18 cellular contexts compared by ENCODE assay signal in genomic region chr13:77532983-77533382, GRCh38. TPM values are rescaled to one million over a fixed set of nuclear protein-coding genes. Genes with fewer than 3 reads are reported as not detected.
A peak's percentile ranks its signal among the peaks of the same experiment; 100 is the strongest.
DNase-seq lines count a peak whose midpoint lies in the region; ATAC-seq and TF ChIP-seq lines count a peak whose summit lies in the region.
"Had no signal": no experiment of that assay in that cellular context is flagged by ENCODE, and none has a peak within 500 bp of the region (broad histone marks: within the 10 kb centered on the region; RNA-seq: fewer than 3 reads in every experiment).

No MANE protein-coding gene starts in this region.

- CTCF ChIA-PET in T-cell (lab: Charles Lee) = interaction anchor here (0.6 to 1.1 kb wide), 2 partner anchors 9 to 1063 kb away, joined by 3 to 7 read pairs; no protein-coding TSS in a partner anchor

- no peaks in the 10 kb centered on the region for H3K36me3 Mint-ChIP-seq in T-cell
- peaks cover 3% of the 10 kb centered on the region for H3K36me3 Mint-ChIP-seq in T-helper 17 cell (ENCODE audit: low read depth)
- H3K36me3 Mint-ChIP-seq: CD4-positive, CD25-positive, alpha-beta regulatory T cell had no signal

- TF ChIP-seq POLR2A in thyroid gland (IDR thresholded peaks at IDR 0.05) = no peak

- H3K4me3 ChIP-seq in left lung (no peak overlapping the region), thyroid gland (replicated peaks in 1 of 3) (no peak overlapping the region)
- H3K4me3 ChIP-seq: BLaER1 treated with 17β-estradiol and CSF1 and Interleukin-3, amounts not matched to agents 10 nM and 100 nM; HAP-1 had no signal

- TF ChIP-seq CTCF in left lung (IDR thresholded peaks at IDR 0.05) = no peak
- no peak for TF ChIP-seq CTCF in thyroid gland (IDR thresholded peaks at IDR 0.05)

- H3K27me3 ChIP-seq in left lung (no peaks in the 10 kb centered on the region), thyroid gland (no peaks in the 10 kb centered on the region)
- H3K27me3 ChIP-seq: BLaER1 treated with 17β-estradiol and CSF1 and Interleukin-3, amounts not matched to agents 10 nM and 100 nM had no signal

- H3K27me3 Mint-ChIP-seq in T-cell (no peaks in the 10 kb centered on the region), T-helper 17 cell (peaks cover 27% of the 10 kb centered on the region)

- peak overlapping the region; percentile 92 for H3K27ac ChIP-seq in KOPT-K1 (ENCODE audit: low read depth, low read length, poor library complexity, severe bottlenecking)
- H3K27ac ChIP-seq in epithelial cell of prostate = peak overlapping the region; percentile 90
- H3K27ac ChIP-seq in left lung = peak overlapping the region; percentile 63 to 64
- peak overlapping the region; percentile 26 to 68 (median 62) for H3K27ac ChIP-seq in thyroid gland
- H3K27ac ChIP-seq: BLaER1 treated with 17β-estradiol and CSF1 and Interleukin-3, amounts not matched to agents 10 nM and 100 nM had no signal

- H3K36me3 ChIP-seq in KOPT-K1 (ENCODE audit: insufficient read depth, low read length) (no peaks in the 10 kb centered on the region), left lung (no peaks in the 10 kb centered on the region), thyroid gland (no peaks in the 10 kb centered on the region)
- H3K36me3 ChIP-seq: BLaER1 treated with 17β-estradiol and CSF1 and Interleukin-3, amounts not matched to agents 10 nM and 100 nM; HAP-1 had no signal

- intact Hi-C loops in left lung (cut with DNase I) = no loop called here
- intact Hi-C loops in thyroid gland (cut with DNase I) = no loop called here

- ATAC-seq in left lung (peak; percentile 72), T-cell (replicated peaks in 1 of 4) (no peak), T-helper 17 cell (no peak)

- H3K9me3 ChIP-seq in KOPT-K1 (ENCODE audit: insufficient read depth, low read length, poor library complexity, severe bottlenecking) (no peaks in the 10 kb centered on the region), left lung (no peaks in the 10 kb centered on the region), thyroid gland (no peaks in the 10 kb centered on the region), T-helper 17 cell (ENCODE audit: control insufficient read depth, low read length, poor library complexity, severe bottlenecking) (no peaks in the 10 kb centered on the region)
- H3K9me3 ChIP-seq: BLaER1 treated with 17β-estradiol and CSF1 and Interleukin-3, amounts not matched to agents 10 nM and 100 nM; HAP-1 had no signal

- no peaks in the 10 kb centered on the region for H3K4me1 ChIP-seq in left lung
- H3K4me1 ChIP-seq in thyroid gland = peaks cover 5 to 16% of the 10 kb centered on the region in 2 donors
- H3K4me1 ChIP-seq: HAP-1 had no signal

- POLR2A ChIA-PET in T-cell (lab: Charles Lee) = no interaction called here

- DNase-seq in epithelial cell of prostate (ENCODE audit: low read depth, low spot score) (no peak), left lung (no peak), thyroid gland (peak; percentile 20 to 32), NCI-H524 (lab: John Stamatoyannopoulos, UW) (no peak), activated gamma-delta T cell treated with Interleukin-2 at 50 U/mL for 16 hours (no peak), T-cell (no peak), T-helper 17 cell (no peak)
- DNase-seq: 8988T; ACHN; Calu3; CD4-positive, CD25-positive, alpha-beta regulatory T cell; DMS79; GOT3 had no signal

- WGBS in thyroid gland, 2 donors = 21 to 43% methylated on average over 2 of the region's 2 CpGs

- no peak overlapping the region for H3K27ac Mint-ChIP-seq in T-cell
- H3K27ac Mint-ChIP-seq in T-helper 17 cell = no peak overlapping the region
- H3K27ac Mint-ChIP-seq: CD4-positive, CD25-positive, alpha-beta regulatory T cell had no signal

- H3K9me3 Mint-ChIP-seq in T-cell = no peaks in the 10 kb centered on the region

- H3K4me3 Mint-ChIP-seq in T-cell (no peak overlapping the region), T-helper 17 cell (no peak overlapping the region)
- H3K4me3 Mint-ChIP-seq: CD4-positive, CD25-positive, alpha-beta regulatory T cell had no signal

- H3K4me1 Mint-ChIP-seq in T-cell (no peaks in the 10 kb centered on the region), T-helper 17 cell (no peaks in the 10 kb centered on the region)
- H3K4me1 Mint-ChIP-seq: CD4-positive, CD25-positive, alpha-beta regulatory T cell had no signal

RNA-seq across cellular contexts. Expression of gene SCEL, which starts 2.5 kb away (rescaled TPM):
- 100 to 1,000 TPM in 1 of 2 donors, 10 to 100 TPM in 1; 53.0 to 166 TPM for total RNA-seq in left lung
- 1 to 10 TPM in 3 of 4 donors, under 1 TPM in 1; 0.79 to 3.4 (median 2.0) TPM for total RNA-seq in thyroid gland
- total RNA-seq in T-cell = under 1 TPM in 2 of 5 donors, not detected in 3; 0.09 TPM
- not detected for total RNA-seq in T-helper 17 cell
- total RNA-seq: CD4-positive, CD25-positive, alpha-beta regulatory T cell; G401; HT1080 had no signal

Comparison
In these comparisons a context has a peak if more than half of its experiments do, and no peak if none do; other contexts are left out.
1. DNase-seq: peak in thyroid gland (2 of 2); none in epithelial cell of prostate (single experiment), left lung (0 of 2), NCI-H524 (0 of 2), activated gamma-delta T cell treated with Interleukin-2 at 50 U/mL for 16 hours (single experiment), T-cell (0 of 34) and T-helper 17 cell (0 of 3).
2. RNA of gene SCEL, which starts 2.5 kb away (total RNA-seq): 53.0 to 166 TPM in left lung; 0.79 to 3.4 TPM in thyroid gland, 0.09 TPM in T-cell and not detected in T-helper 17 cell; every median in the first group is over 10 times any median in the second.
3. Peak in every context shown above with its lines, with median percentiles within 50 percentile points of each other: H3K27ac ChIP-seq.